Comparison of ENCODE assay signal across 2 cellular contexts in genomic region chr18:35826477-35826876, GRCh38.
TF ChIP-seq lines count a peak whose summit lies in the region.

No MANE protein-coding gene starts in this region.

TF ChIP-seq in GM23338, 12 proteins besides CTCF, POLR2A, EP300 and RAD21:
- TF ChIP-seq EZH2phosphoT487 (IDR thresholded peaks at IDR 0.05; ENCODE audit: unreplicated experiment) (no peak), JUNB (IDR thresholded peaks at IDR 0.05; ENCODE audit: unreplicated experiment) (no peak), ZNF114 (CRISPR knock-in tag; IDR thresholded peaks at IDR 0.05) (no peak), NANOG (IDR thresholded peaks at IDR 0.05; ENCODE audit: borderline replicate concordance) (no peak), ZNF331 (CRISPR knock-in tag; IDR thresholded peaks at IDR 0.05; ENCODE audit: low read depth) (no peak), CREB1 (CRISPR knock-in tag; IDR thresholded peaks at IDR 0.05; ENCODE audit: low read depth) (no peak), POLR2AphosphoS5 (IDR thresholded peaks at IDR 0.05; ENCODE audit: low read depth) (no peak), ETS1 (IDR thresholded peaks at IDR 0.05) (no peak), STAT1 (IDR thresholded peaks at IDR 0.05; ENCODE audit: unreplicated experiment) (no peak), REST (IDR thresholded peaks at IDR 0.05; ENCODE audit: unreplicated experiment) (no peak), ZNF462 (CRISPR knock-in tag; IDR thresholded peaks at IDR 0.05) (no peak), EZH2 (IDR thresholded peaks at IDR 0.05; ENCODE audit: low read depth, unreplicated experiment) (no peak)

TF ChIP-seq in H1, 55 proteins besides CTCF, POLR2A, EP300 and RAD21:
- TF ChIP-seq E2F6 (IDR thresholded peaks at IDR 0.05) (no peak), CTBP2 (IDR thresholded peaks at IDR 0.05; ENCODE audit: borderline replicate concordance, insufficient read depth, insufficient read length, low read length) (no peak), SP2 (IDR thresholded peaks at IDR 0.05; ENCODE audit: low read length) (no peak), BRCA1 (IDR thresholded peaks at IDR 0.05; ENCODE audit: low read depth, low read length) (no peak), CHD7 (IDR thresholded peaks at IDR 0.05; ENCODE audit: insufficient replicate concordance, low read length) (no peak), RFX5 (IDR thresholded peaks at IDR 0.05; ENCODE audit: borderline replicate concordance, low read depth, low read length) (no peak), CBX8 (IDR thresholded peaks at IDR 0.05; ENCODE audit: borderline replicate concordance, low read depth, low read length) (no peak), ASH2L (IDR thresholded peaks at IDR 0.05; ENCODE audit: low read length) (no peak), ZNF274 (IDR thresholded peaks at IDR 0.05; ENCODE audit: borderline replicate concordance, extremely low read depth, low read length) (no peak), EGR1 (IDR thresholded peaks at IDR 0.05; ENCODE audit: borderline replicate concordance, low read depth, low read length) (no peak), HDAC6 (IDR thresholded peaks at IDR 0.05; ENCODE audit: low read depth, low read length) (no peak), SAP30 (IDR thresholded peaks at IDR 0.05; ENCODE audit: insufficient read depth, insufficient replicate concordance, low read length) (no peak), SRF (IDR thresholded peaks at IDR 0.05; ENCODE audit: low read depth, low read length) (no peak), MAX (IDR thresholded peaks at IDR 0.05) (no peak), POU5F1 (IDR thresholded peaks at IDR 0.05; ENCODE audit: low read depth, low read length) (no peak), YY1 (IDR thresholded peaks at IDR 0.05; ENCODE audit: low read depth, low read length) (no peak), NANOG (IDR thresholded peaks at IDR 0.05; ENCODE audit: insufficient read depth, low read depth, low read length, poor library complexity, severe bottlenecking) (no peak), NRF1 (IDR thresholded peaks at IDR 0.05; ENCODE audit: low read depth, low read length) (no peak)
